8 cellular contexts compared by ENCODE assay signal in the genomic region with DNA sequence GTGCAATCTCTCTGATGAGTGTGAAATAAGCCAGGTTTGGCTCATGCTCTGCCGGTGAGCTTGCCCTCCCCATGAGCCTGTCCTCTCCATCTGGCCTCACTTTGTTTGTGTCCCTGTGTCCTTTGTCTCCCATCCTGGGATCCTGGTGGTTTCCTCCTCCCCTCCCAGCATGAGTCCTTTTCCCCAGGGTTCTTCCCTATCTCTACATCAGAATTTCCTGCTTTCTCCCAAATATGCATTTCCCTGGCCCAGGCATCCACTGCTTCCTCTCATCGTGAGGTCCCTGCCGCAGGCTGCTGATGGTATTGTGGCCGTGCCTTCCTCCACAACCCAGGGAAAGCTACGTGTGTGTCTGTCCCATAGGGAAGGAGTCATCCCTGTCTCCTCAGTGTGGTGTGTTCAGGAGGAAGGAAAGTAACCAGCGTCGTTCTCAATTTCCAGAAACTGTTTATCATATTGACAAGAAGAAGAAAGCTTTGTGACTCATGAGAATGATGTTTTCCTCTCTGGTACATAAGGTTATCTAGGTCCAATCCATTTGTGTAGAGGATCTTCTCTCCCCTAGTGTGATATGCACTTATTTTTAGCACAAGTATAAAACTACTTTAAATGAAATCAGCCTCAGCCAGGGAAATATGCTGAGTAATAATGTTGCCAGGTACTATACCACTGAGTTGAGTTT.
DNase-seq lines count a peak whose midpoint lies in the region; ATAC-seq, FAIRE-seq and TF ChIP-seq lines count a peak whose summit lies in the region.
"Not testable (repeated sequence)": the region's sequence is repeated elsewhere in the genome, so short reads cannot be mapped to it uniquely, and the experiment has no call there.

No MANE protein-coding gene starts in this region.

- FAIRE-seq in K562 (lab: Jason Lieb, UNC), result not testable (repeated sequence)

- intact Hi-C loops in K562 (cut with micrococcal nuclease); esophagus muscularis mucosa (cut with DNase I): not testable (repeated sequence)
- intact Hi-C loops in tibial artery (cut with DNase I; ENCODE audit: low total_unique reads), result loop anchor here (5.0 kb wide), 1 partner anchor 407 kb away; the partner anchor contains the start of gene RMND1

- DNase-seq in BE2C (peak; percentile 47), HT1080 (ENCODE audit: low read depth) (peak; percentile 56), SJSA1 (ENCODE audit: low read depth in 1 of 2, low spot score in 2 of 2) (peak in 1 of 2 experiments; percentile 77), K562 (ENCODE audit: extremely low read depth in 1 of 4, low spot score in 3 of 4) (peak in 2 of 4 experiments; percentile 25 to 46), islet precursor cell (peak; percentile 93), neural progenitor cell (ENCODE audit: low spot score) (peak; percentile 21)
- not testable (repeated sequence) for DNase-seq in esophagus muscularis mucosa (ENCODE audit: extremely low spot score); tibial artery

- 29% methylated on average over 7 of the region's 7 CpGs for WGBS in K562 (ENCODE audit: insufficient coverage, low coverage, missing lambda C conversion rate)
- WGBS in esophagus muscularis mucosa, result 59% methylated on average over 7 of the region's 7 CpGs

- BruUV-seq in K562 (replicated peaks; lab: Mats Ljungman, UMichigan), result not testable (repeated sequence)

- H3K36me3 ChIP-seq in BE2C, SJSA1, esophagus muscularis mucosa, neural progenitor cell, tibial artery: not testable (repeated sequence)
- peaks cover 41% of the 10 kb centered on the region for H3K36me3 ChIP-seq in K562 (ENCODE audit: control insufficient read depth, insufficient read depth, low read length)

- H3K27me3 Mint-ChIP-seq in neural progenitor cell (ENCODE audit: insufficient read depth, low read depth), result not testable (repeated sequence)

- not testable (repeated sequence) for ATAC-seq in K562

- not testable (repeated sequence) for H4K20me1 ChIP-seq in K562 (replicated peaks; ENCODE audit: control insufficient read depth, insufficient read depth, low read length); neural progenitor cell (ENCODE audit: low read depth)

- TF ChIP-seq RAD21 in K562 (CRISPR knock-in tag; conservative IDR thresholded peaks at IDR 0.05 in 1 of 2, IDR thresholded peaks at IDR 0.05 in 1 of 2), result not testable (repeated sequence)

- H3K4me3 Mint-ChIP-seq in neural progenitor cell, result peak overlapping the region; percentile 74

- not testable (repeated sequence) for TF ChIP-seq POLR2A in K562 (conservative IDR thresholded peaks at IDR 0.05); esophagus muscularis mucosa (IDR thresholded peaks at IDR 0.05; ENCODE audit: low read depth)

- H3K27ac Mint-ChIP-seq in neural progenitor cell, result peak overlapping the region; percentile 93

- H3K27ac ChIP-seq in SJSA1 (peak overlapping the region; percentile 90), K562 (ENCODE audit: extremely low read depth, low read depth, low read length) (peak overlapping the region; percentile 39; the same call in 1 of the 3 replicates), esophagus muscularis mucosa (replicated peaks in 1 of 4) (peak overlapping the region; percentile 61 to 78 (median 70)), neural progenitor cell (peak overlapping the region; percentile 74), tibial artery (peak overlapping the region; percentile 65 to 67)

- H3K4me1 Mint-ChIP-seq in neural progenitor cell, result peaks cover 60% of the 10 kb centered on the region

- POLR2A ChIA-PET in K562 (lab: Yijun Ruan, JAX), result not testable (repeated sequence)

- H3F3A ChIP-seq in neural progenitor cell (ENCODE audit: low read depth), result peaks cover 17% of the 10 kb centered on the region

- TF ChIP-seq EP300 in K562 (IDR thresholded peaks at IDR 0.05; ENCODE audit: low read length), result peak; percentile 48; the same call in 1 of the 2 replicates
- TF ChIP-seq EP300 in esophagus muscularis mucosa (IDR thresholded peaks at IDR 0.05), result not testable (repeated sequence)

- in situ Hi-C loops in K562 (cut with MboI), result not testable (repeated sequence)

- H3K9me1 ChIP-seq in K562 (ENCODE audit: control insufficient read depth, insufficient read depth, low read length), result not testable (repeated sequence)

- H2AFZ ChIP-seq in K562 (ENCODE audit: low read depth, low read length) (0 out of 2 replicates have a peak overlapping the region, but pooled peaks have one; percentile 47), neural progenitor cell (replicated peaks) (peak overlapping the region; percentile 68)

- not testable (repeated sequence) for H3K4me1 ChIP-seq in BE2C
- H3K4me1 ChIP-seq in SJSA1 (replicated peaks) (peaks cover 51% of the 10 kb centered on the region), K562 (replicated peaks in 1 of 2; ENCODE audit: control insufficient read depth in 2 of 2, insufficient read depth in 2 of 2, low read length in 2 of 2) (peaks cover 8 to 16% of the 10 kb centered on the region in 2 experiments; a peak in 3 of 5 replicates), esophagus muscularis mucosa (peaks cover 12 to 34% (median 31%) of the 10 kb centered on the region in 4 donors), neural progenitor cell (peaks cover 18% of the 10 kb centered on the region), tibial artery (peaks cover 0 to 39% (median 20%) of the 10 kb centered on the region in 4 donors)

- H3K4me3 ChIP-seq in BE2C (ENCODE audit: low read depth, low read length); SJSA1; K562; esophagus muscularis mucosa; neural progenitor cell; tibial artery: not testable (repeated sequence)

- not testable (repeated sequence) for H3K79me2 ChIP-seq in K562 (ENCODE audit: control insufficient read depth, insufficient read depth, low read length); neural progenitor cell (ENCODE audit: low read depth)

- H3K27me3 ChIP-seq in BE2C; SJSA1 (replicated peaks); K562 (ENCODE audit: control insufficient read depth in 2 of 2, insufficient read depth in 2 of 2, low read length in 2 of 2); esophagus muscularis mucosa; neural progenitor cell; tibial artery: not testable (repeated sequence)

- not testable (repeated sequence) for TF ChIP-seq CTCF in BE2C (IDR thresholded peaks at IDR 0.05; ENCODE audit: low read depth, low read length); K562 (IDR thresholded peaks at IDR 0.05 in 2 of 3, conservative IDR thresholded peaks at IDR 0.05 in 1 of 3; ENCODE audit: insufficient read depth in 2 of 3, low read depth in 1 of 3, low read length in 3 of 3); esophagus muscularis mucosa (IDR thresholded peaks at IDR 0.05); neural progenitor cell (IDR thresholded peaks at IDR 0.05); tibial artery (IDR thresholded peaks at IDR 0.05)

- peaks cover 22% of the 10 kb centered on the region for H3K36me3 Mint-ChIP-seq in neural progenitor cell

- H3K9ac ChIP-seq in K562 (ENCODE audit: insufficient read depth in 1 of 2, low read depth in 2 of 2, low read length in 2 of 2), result peak overlapping the region in 1 of 2 experiments; percentile 69; a peak in 1 of 4 replicates
- H3K9ac ChIP-seq in neural progenitor cell, result not testable (repeated sequence)

- not testable (repeated sequence) for H3K9me3 ChIP-seq in BE2C; SJSA1 (replicated peaks); K562 (replicated peaks; ENCODE audit: control insufficient read depth, insufficient read depth, low read depth, low read length); esophagus muscularis mucosa; neural progenitor cell (ENCODE audit: low read depth); tibial artery

- H3K9me3 Mint-ChIP-seq in neural progenitor cell, result peaks cover 12% of the 10 kb centered on the region

- peak overlapping the region; percentile 5; the same call in 1 of the 2 replicates for H3K4me2 ChIP-seq in K562 (ENCODE audit: insufficient read depth, low read length)
- peak overlapping the region; percentile 70 for H3K4me2 ChIP-seq in neural progenitor cell

- CTCF ChIA-PET in K562 (lab: Yijun Ruan, JAX; ENCODE audit: low intra/inter-chr PET ratio), result not testable (repeated sequence)

TF ChIP-seq in K562, 482 proteins besides CTCF, POLR2A, EP300 and RAD21 (continues in another document):
- TF ChIP-seq ETV6 (IDR thresholded peaks at IDR 0.05; ENCODE audit: borderline replicate concordance in 1 of 2, low read depth in 2 of 2, low read length in 1 of 2) (0 out of 4 replicates have a peak, but pooled peaks of 1 of the 2 experiments have one; percentile 23), HDAC1 (IDR thresholded peaks at IDR 0.05) (peak in 1 of 2 experiments; percentile 47; a peak in 1 of 4 replicates), ARID1B (IDR thresholded peaks at IDR 0.05) (peak; percentile 64), CBFA2T3 (IDR thresholded peaks at IDR 0.05) (peak; percentile 23; the same call in 1 of the 2 replicates), MEF2D (tag; conservative IDR thresholded peaks at IDR 0.05; ENCODE audit: low read depth) (peak; percentile 54; the same call in 1 of the 2 replicates), JUND (IDR thresholded peaks at IDR 0.05; ENCODE audit: borderline replicate concordance, low read depth, low read length) (peak; percentile 45; the same call in 1 of the 2 replicates), JUND (tag; IDR thresholded peaks at IDR 0.05; ENCODE audit: borderline replicate concordance, low read depth, low read length) (peak; percentile 61; the same call in 1 of the 3 replicates), C11orf30 (IDR thresholded peaks at IDR 0.05; ENCODE audit: low read depth) (peak; percentile 28; the same call in 1 of the 2 replicates), JUN (IDR thresholded peaks at IDR 0.05; ENCODE audit: borderline replicate concordance, low read depth, low read length) (0 out of 2 replicates have a peak, but pooled peaks have one; percentile 8)
- not testable (repeated sequence) for TF ChIP-seq ETV6, JUN (CRISPR knock-in tag; IDR thresholded peaks at IDR 0.05; ENCODE audit: borderline replicate concordance)

Comparison
In these comparisons a context has a peak if more than half of its experiments do, and no peak if none do; other contexts are left out.
1. H3K27ac ChIP-seq: peak in every context shown above with its lines; median percentile 90 in SJSA1; 74 in neural progenitor cell; 70 in esophagus muscularis mucosa; 66 in tibial artery; 39 in K562.